ENCODE assay signal across 1 cellular context in the genomic region with DNA sequence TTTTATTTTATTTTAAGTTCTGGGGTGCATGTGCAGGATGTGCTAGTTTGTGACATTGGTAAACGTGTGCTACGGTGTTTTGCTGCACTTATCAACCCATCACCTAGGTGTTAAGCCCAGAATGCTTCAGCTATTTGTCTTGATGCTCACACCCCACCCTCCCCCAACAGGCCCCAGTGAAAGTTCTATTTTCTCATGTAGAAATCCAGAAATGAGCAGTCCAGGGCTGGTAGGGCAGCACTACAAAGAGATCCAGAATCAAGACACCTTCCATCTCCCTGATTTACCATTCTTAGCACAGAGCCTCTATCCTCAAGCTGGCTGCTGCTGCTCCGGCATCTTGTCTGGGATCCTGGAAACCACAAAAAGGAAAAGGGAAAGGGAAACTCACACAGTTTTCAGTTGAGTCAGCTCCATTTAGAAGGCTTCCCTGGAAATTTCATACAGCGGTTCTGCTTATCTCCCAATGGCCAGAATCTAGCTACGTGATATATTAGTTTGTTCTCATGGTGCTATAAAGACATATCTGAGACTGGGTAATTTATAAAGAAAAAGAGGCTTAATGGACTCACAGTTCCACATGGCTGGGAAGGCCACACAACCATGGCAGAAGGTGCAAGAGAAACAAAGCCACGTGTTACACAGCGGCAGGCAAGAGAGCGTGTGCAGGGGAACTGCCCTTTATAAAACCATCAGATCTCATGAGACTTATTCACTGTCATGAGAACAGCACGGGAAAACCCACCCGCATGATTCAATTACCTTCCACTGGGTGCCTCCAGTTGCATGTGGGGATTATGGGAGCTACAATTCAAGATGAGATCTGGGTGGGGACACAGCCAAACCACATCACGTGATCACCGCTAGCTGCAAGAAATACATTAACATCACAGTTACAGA.
TF ChIP-seq lines count a peak whose summit lies in the region.

No MANE protein-coding gene starts in this region.

TF ChIP-seq in GM23338, 12 proteins besides CTCF, POLR2A, EP300 and RAD21 (continued from another document):
- TF ChIP-seq, protein P1, sequence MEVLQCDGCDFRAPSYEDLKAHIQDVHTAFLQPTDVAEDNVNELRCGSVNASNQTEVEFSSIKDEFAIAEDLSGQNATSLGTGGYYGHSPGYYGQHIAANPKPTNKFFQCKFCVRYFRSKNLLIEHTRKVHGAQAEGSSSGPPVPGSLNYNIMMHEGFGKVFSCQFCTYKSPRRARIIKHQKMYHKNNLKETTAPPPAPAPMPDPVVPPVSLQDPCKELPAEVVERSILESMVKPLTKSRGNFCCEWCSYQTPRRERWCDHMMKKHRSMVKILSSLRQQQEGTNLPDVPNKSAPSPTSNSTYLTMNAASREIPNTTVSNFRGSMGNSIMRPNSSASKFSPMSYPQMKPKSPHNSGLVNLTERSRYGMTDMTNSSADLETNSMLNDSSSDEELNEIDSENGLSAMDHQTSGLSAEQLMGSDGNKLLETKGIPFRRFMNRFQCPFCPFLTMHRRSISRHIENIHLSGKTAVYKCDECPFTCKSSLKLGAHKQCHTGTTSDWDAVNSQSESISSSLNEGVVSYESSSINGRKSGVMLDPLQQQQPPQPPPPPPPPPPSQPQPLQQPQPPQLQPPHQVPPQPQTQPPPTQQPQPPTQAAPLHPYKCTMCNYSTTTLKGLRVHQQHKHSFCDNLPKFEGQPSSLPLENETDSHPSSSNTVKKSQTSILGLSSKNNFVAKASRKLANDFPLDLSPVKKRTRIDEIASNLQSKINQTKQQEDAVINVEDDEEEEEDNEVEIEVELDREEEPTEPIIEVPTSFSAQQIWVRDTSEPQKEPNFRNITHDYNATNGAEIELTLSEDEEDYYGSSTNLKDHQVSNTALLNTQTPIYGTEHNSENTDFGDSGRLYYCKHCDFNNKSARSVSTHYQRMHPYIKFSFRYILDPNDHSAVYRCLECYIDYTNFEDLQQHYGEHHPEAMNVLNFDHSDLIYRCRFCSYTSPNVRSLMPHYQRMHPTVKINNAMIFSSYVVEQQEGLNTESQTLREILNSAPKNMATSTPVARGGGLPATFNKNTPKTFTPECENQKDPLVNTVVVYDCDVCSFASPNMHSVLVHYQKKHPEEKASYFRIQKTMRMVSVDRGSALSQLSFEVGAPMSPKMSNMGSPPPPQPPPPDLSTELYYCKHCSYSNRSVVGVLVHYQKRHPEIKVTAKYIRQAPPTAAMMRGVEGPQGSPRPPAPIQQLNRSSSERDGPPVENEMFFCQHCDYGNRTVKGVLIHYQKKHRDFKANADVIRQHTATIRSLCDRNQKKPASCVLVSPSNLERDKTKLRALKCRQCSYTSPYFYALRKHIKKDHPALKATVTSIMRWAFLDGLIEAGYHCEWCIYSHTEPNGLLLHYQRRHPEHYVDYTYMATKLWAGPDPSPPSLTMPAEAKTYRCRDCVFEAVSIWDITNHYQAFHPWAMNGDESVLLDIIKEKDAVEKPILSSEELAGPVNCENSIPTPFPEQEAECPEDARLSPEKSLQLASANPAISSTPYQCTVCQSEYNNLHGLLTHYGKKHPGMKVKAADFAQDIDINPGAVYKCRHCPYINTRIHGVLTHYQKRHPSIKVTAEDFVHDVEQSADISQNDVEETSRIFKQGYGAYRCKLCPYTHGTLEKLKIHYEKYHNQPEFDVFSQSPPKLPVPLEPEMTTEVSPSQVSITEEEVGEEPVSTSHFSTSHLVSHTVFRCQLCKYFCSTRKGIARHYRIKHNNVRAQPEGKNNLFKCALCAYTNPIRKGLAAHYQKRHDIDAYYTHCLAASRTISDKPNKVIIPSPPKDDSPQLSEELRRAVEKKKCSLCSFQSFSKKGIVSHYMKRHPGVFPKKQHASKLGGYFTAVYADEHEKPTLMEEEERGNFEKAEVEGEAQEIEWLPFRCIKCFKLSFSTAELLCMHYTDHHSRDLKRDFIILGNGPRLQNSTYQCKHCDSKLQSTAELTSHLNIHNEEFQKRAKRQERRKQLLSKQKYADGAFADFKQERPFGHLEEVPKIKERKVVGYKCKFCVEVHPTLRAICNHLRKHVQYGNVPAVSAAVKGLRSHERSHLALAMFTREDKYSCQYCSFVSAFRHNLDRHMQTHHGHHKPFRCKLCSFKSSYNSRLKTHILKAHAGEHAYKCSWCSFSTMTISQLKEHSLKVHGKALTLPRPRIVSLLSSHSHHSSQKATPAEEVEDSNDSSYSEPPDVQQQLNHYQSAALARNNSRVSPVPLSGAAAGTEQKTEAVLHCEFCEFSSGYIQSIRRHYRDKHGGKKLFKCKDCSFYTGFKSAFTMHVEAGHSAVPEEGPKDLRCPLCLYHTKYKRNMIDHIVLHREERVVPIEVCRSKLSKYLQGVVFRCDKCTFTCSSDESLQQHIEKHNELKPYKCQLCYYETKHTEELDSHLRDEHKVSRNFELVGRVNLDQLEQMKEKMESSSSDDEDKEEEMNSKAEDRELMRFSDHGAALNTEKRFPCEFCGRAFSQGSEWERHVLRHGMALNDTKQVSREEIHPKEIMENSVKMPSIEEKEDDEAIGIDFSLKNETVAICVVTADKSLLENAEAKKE (CRISPR knock-in tag; IDR thresholded peaks at IDR 0.05): no peak
- TF ChIP-seq EZH2phosphoT487 (IDR thresholded peaks at IDR 0.05; ENCODE audit: unreplicated experiment): no peak
- TF ChIP-seq NANOG (IDR thresholded peaks at IDR 0.05; ENCODE audit: borderline replicate concordance): no peak
- TF ChIP-seq ZNF331 (CRISPR knock-in tag; IDR thresholded peaks at IDR 0.05; ENCODE audit: low read depth): no peak
- TF ChIP-seq, protein P2, sequence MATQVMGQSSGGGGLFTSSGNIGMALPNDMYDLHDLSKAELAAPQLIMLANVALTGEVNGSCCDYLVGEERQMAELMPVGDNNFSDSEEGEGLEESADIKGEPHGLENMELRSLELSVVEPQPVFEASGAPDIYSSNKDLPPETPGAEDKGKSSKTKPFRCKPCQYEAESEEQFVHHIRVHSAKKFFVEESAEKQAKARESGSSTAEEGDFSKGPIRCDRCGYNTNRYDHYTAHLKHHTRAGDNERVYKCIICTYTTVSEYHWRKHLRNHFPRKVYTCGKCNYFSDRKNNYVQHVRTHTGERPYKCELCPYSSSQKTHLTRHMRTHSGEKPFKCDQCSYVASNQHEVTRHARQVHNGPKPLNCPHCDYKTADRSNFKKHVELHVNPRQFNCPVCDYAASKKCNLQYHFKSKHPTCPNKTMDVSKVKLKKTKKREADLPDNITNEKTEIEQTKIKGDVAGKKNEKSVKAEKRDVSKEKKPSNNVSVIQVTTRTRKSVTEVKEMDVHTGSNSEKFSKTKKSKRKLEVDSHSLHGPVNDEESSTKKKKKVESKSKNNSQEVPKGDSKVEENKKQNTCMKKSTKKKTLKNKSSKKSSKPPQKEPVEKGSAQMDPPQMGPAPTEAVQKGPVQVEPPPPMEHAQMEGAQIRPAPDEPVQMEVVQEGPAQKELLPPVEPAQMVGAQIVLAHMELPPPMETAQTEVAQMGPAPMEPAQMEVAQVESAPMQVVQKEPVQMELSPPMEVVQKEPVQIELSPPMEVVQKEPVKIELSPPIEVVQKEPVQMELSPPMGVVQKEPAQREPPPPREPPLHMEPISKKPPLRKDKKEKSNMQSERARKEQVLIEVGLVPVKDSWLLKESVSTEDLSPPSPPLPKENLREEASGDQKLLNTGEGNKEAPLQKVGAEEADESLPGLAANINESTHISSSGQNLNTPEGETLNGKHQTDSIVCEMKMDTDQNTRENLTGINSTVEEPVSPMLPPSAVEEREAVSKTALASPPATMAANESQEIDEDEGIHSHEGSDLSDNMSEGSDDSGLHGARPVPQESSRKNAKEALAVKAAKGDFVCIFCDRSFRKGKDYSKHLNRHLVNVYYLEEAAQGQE (IDR thresholded peaks at IDR 0.05; ENCODE audit: unreplicated experiment): no peak
- no peak for TF ChIP-seq POLR2AphosphoS5 (IDR thresholded peaks at IDR 0.05; ENCODE audit: low read depth)
- TF ChIP-seq, protein P3, sequence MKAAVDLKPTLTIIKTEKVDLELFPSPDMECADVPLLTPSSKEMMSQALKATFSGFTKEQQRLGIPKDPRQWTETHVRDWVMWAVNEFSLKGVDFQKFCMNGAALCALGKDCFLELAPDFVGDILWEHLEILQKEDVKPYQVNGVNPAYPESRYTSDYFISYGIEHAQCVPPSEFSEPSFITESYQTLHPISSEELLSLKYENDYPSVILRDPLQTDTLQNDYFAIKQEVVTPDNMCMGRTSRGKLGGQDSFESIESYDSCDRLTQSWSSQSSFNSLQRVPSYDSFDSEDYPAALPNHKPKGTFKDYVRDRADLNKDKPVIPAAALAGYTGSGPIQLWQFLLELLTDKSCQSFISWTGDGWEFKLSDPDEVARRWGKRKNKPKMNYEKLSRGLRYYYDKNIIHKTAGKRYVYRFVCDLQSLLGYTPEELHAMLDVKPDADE (IDR thresholded peaks at IDR 0.05): no peak
